In genomic region chr17:8867361-8867981, GRCh38 we compare ENCODE assay signal across 11 cellular contexts. TPM values are rescaled to one million over a fixed set of nuclear protein-coding genes. Genes with fewer than 3 reads are reported as not detected.
DNase-seq lines count a peak whose midpoint lies in the region; TF ChIP-seq lines count a peak whose summit lies in the region.
"Had no signal": no experiment of that assay in that cellular context is flagged by ENCODE, and none has a peak within 500 bp of the region (broad histone marks: within the 10 kb centered on the region; RNA-seq: fewer than 3 reads in every experiment).

A gene with protein sequence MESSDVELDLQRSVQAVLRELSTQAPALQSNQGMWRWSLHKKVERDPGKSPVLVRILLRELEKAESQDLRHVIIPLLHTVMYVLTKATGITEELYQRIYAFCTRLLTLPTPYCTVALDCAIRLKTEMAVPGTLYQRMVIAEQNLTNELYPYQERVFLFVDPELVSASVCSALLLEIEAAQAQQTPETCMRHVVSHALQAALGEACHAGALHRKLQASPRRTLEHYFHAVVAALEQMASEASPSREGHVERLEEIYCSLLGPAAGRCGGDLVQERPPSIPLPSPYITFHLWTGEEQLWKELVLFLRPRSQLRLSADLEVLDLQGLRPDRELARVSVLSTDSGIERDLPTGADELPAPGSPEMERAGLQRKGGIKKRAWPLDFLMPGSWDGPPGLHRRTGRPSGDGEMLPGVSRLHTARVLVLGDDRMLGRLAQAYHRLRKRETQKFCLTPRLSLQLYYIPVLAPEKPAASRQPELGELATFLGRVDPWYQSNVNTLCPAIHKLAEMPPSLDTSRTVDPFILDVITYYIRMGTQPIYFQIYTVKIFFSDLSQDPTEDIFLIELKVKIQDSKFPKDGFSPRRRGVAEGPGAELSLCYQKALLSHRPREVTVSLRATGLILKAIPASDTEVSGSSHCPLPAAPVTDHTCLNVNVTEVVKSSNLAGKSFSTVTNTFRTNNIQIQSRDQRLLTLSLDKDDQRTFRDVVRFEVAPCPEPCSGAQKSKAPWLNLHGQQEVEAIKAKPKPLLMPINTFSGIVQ (minus strand): TSS chr17:8867674. CDS start chr17:8849794, 17,880 bp downstream.

- peak within 1 kb of the TSS; percentile 86 for H3K4me3 Mint-ChIP-seq in activated naive CD4-positive, alpha-beta T cell treated with anti-CD3 and anti-CD28 coated beads, Interleukin-2, amount 10 ng/mL, durations not matched to agents 7 days and 5 days

- CTCF ChIA-PET in activated naive CD4-positive, alpha-beta T cell treated with anti-CD3 and anti-CD28 coated beads, Interleukin-2, amount 10 ng/mL, durations not matched to agents 7 days and 5 days (lab: Charles Lee): interaction anchor here (0.9 to 1.9 kb wide), 6 partner anchors 9 to 457 kb away, joined by 3 to 6 read pairs (median 4); no protein-coding TSS in a partner anchor

- TF ChIP-seq EP300 in esophagus muscularis mucosa (IDR thresholded peaks at IDR 0.05): no peak

- peaks cover 38% of the 10 kb centered on the region for H3K4me1 Mint-ChIP-seq in activated naive CD4-positive, alpha-beta T cell treated with anti-CD3 and anti-CD28 coated beads, Interleukin-2, amount 10 ng/mL, durations not matched to agents 7 days and 5 days

- H3K9me3 Mint-ChIP-seq in activated naive CD4-positive, alpha-beta T cell treated with anti-CD3 and anti-CD28 coated beads, Interleukin-2, amount 10 ng/mL, durations not matched to agents 7 days and 5 days: no peaks in the 10 kb centered on the region

- peaks cover 0 to 15% (median 0%) of the 10 kb centered on the region in 4 donors for H3K27me3 ChIP-seq in esophagus muscularis mucosa
- H3K27me3 ChIP-seq in thymus (ENCODE audit: control insufficient read depth, insufficient read depth): no peaks in the 10 kb centered on the region
- peaks cover 3% of the 10 kb centered on the region for H3K27me3 ChIP-seq in brain microvascular endothelial cell (replicated peaks)
- H3K27me3 ChIP-seq: colonic mucosa had no signal

- intact Hi-C loops in esophagus muscularis mucosa (cut with DNase I): no loop called here

- in situ Hi-C loops in brain microvascular endothelial cell (cut with HindIII; ENCODE audit: low pct_ligation_motif_present, low sequenced_read_pairs): no loop called here

- TF ChIP-seq POLR2A in esophagus muscularis mucosa (IDR thresholded peaks at IDR 0.05; ENCODE audit: low read depth): no peak

- H3K27ac ChIP-seq in esophagus muscularis mucosa (replicated peaks in 1 of 4): no peak within 1 kb of the TSS
- H3K27ac ChIP-seq in thymus (ENCODE audit: low read depth): peak within 1 kb of the TSS; percentile 61
- no peak within 1 kb of the TSS for H3K27ac ChIP-seq in brain microvascular endothelial cell
- H3K27ac ChIP-seq: colonic mucosa had no signal

- peak within 1 kb of the TSS; percentile 15 to 32 (median 24) for H3K4me3 ChIP-seq in esophagus muscularis mucosa
- peak within 1 kb of the TSS; percentile 21 for H3K4me3 ChIP-seq in thymus (ENCODE audit: low read length)
- no peak within 1 kb of the TSS for H3K4me3 ChIP-seq in brain microvascular endothelial cell (ENCODE audit: low read depth, low read length)
- H3K4me3 ChIP-seq: colonic mucosa had no signal

- peaks cover 27% of the 10 kb centered on the region for H3K27me3 Mint-ChIP-seq in activated naive CD4-positive, alpha-beta T cell treated with anti-CD3 and anti-CD28 coated beads, Interleukin-2, amount 10 ng/mL, durations not matched to agents 7 days and 5 days

- H3K27ac Mint-ChIP-seq in activated naive CD4-positive, alpha-beta T cell treated with anti-CD3 and anti-CD28 coated beads, Interleukin-2, amount 10 ng/mL, durations not matched to agents 7 days and 5 days: peak within 1 kb of the TSS; percentile 67

- no peaks in the 10 kb centered on the region for H3K9me3 ChIP-seq in esophagus muscularis mucosa
- H3K9me3 ChIP-seq in thymus (ENCODE audit: control insufficient read depth): no peaks in the 10 kb centered on the region
- H3K9me3 ChIP-seq: colonic mucosa had no signal

- no peaks in the 10 kb centered on the region for H3K36me3 ChIP-seq in esophagus muscularis mucosa
- H3K36me3 ChIP-seq in thymus (ENCODE audit: control insufficient read depth, insufficient read depth): no peaks in the 10 kb centered on the region
- no peaks in the 10 kb centered on the region for H3K36me3 ChIP-seq in brain microvascular endothelial cell (replicated peaks)
- H3K36me3 ChIP-seq: colonic mucosa had no signal

- DNase-seq in activated naive CD4-positive, alpha-beta T cell treated with anti-CD3 and anti-CD28 coated beads, Interleukin-2, amount 10 ng/mL, durations not matched to agents 7 days and 5 days: peak; percentile 43
- no peak for DNase-seq in activated naive CD4-positive, alpha-beta T cell treated with Interleukin-2 at 50 U/mL for 16 hours
- DNase-seq in NOMO-1 (lab: John Stamatoyannopoulos, UW; ENCODE audit: unreplicated experiment in 2 of 2) (peak; percentile 38 to 52), esophagus muscularis mucosa (ENCODE audit: extremely low spot score) (no peak), brain microvascular endothelial cell (no peak), NCI-H1436 (lab: John Stamatoyannopoulos, UW) (no peak), NK-92 (lab: John Stamatoyannopoulos, UW; ENCODE audit: unreplicated experiment) (no peak)
- DNase-seq: C1 segment of cervical spinal cord, colonic mucosa, NCI-H524 had no signal

- peaks cover 9% of the 10 kb centered on the region for H3K36me3 Mint-ChIP-seq in activated naive CD4-positive, alpha-beta T cell treated with anti-CD3 and anti-CD28 coated beads, Interleukin-2, amount 10 ng/mL, durations not matched to agents 7 days and 5 days

- WGBS in esophagus muscularis mucosa: 57% methylated on average over 8 of the region's 12 CpGs
- 13% methylated on average over 12 of the region's 12 CpGs for whole genome bisulfite sequencing in thymus

- no peak for TF ChIP-seq CTCF in esophagus muscularis mucosa (IDR thresholded peaks at IDR 0.05)
- TF ChIP-seq CTCF in brain microvascular endothelial cell (IDR thresholded peaks at IDR 0.05; ENCODE audit: low read depth, low read length, missing control alignments): no peak

- H3K4me1 ChIP-seq in esophagus muscularis mucosa: no peaks in the 10 kb centered on the region
- H3K4me1 ChIP-seq in thymus (ENCODE audit: control insufficient read depth, insufficient read depth, low read length): no peaks in the 10 kb centered on the region
- H3K4me1 ChIP-seq: colonic mucosa had no signal

RNA-seq across cellular contexts. Expression of the gene that starts here (rescaled TPM):
- total RNA-seq in esophagus muscularis mucosa: 1 to 10 TPM in 3 of 4 donors, under 1 TPM in 1; 0.52 to 3.3 (median 1.8) TPM
- polyA plus RNA-seq in thymus: 2.1 TPM

Comparison
In these comparisons a context has a peak if more than half of its experiments do, and no peak if none do; other contexts are left out.
1. DNase-seq: peak in activated naive CD4-positive, alpha-beta T cell treated with anti-CD3 and anti-CD28 coated beads, Interleukin-2, amount 10 ng/mL, durations not matched to agents 7 days and 5 days (single experiment) and NOMO-1 (2 of 2); none in activated naive CD4-positive, alpha-beta T cell treated with Interleukin-2 at 50 U/mL for 16 hours (single experiment), esophagus muscularis mucosa (single experiment), brain microvascular endothelial cell (single experiment), NCI-H1436 (single experiment) and NK-92 (single experiment).